11 cellular contexts compared by ENCODE assay signal in genomic region chr15:74156678-74157411, GRCh38. TPM values are rescaled to one million over a fixed set of nuclear protein-coding genes. Genes with fewer than 3 reads are reported as not detected.
DNase-seq lines count a peak whose midpoint lies in the region; ATAC-seq and TF ChIP-seq lines count a peak whose summit lies in the region.
"Had no signal": no experiment of that assay in that cellular context is flagged by ENCODE, and none has a peak within 500 bp of the region (broad histone marks: within the 10 kb centered on the region; RNA-seq: fewer than 3 reads in every experiment).

No MANE protein-coding gene starts in this region.

- intact Hi-C loops in tibial artery (cut with DNase I; ENCODE audit: low total_unique reads) = no loop called here
- intact Hi-C loops in ovary (cut with DNase I) = no loop called here

- H3K27me3 Mint-ChIP-seq in WTC11 (ENCODE audit: low read depth) = peaks cover 2% of the 10 kb centered on the region; the same call in 1 of the 2 replicates

- H3K36me3 ChIP-seq in tibial artery (no peaks in the 10 kb centered on the region), ovary (no peaks in the 10 kb centered on the region)

- TF ChIP-seq CTCF in WTC11 (IDR thresholded peaks at IDR 0.05) (no peak), tibial artery (IDR thresholded peaks at IDR 0.05) (no peak), ovary (IDR thresholded peaks at IDR 0.05) (no peak)

- CTCF ChIA-PET in WTC11 (lab: Charles Lee) = interaction anchor here (0.8 to 2.4 kb wide), 9 partner anchors 12 to 184 kb away, joined by 3 to 10 read pairs (median 5); partner anchors contain the start of gene STRA6

- no peaks in the 10 kb centered on the region for H3K9me3 Mint-ChIP-seq in WTC11

- TF ChIP-seq EP300 in ovary (IDR thresholded peaks at IDR 0.05) = no peak

- WGBS in ovary, 3 donors = 33 to 48% (median 37%) methylated on average over 7 of the region's 7 CpGs

- H3K4me1 Mint-ChIP-seq in WTC11 = peaks cover 10% of the 10 kb centered on the region

- H3K27ac Mint-ChIP-seq in WTC11 = no peak overlapping the region

- no peak for TF ChIP-seq POLR2A in ovary (IDR thresholded peaks at IDR 0.05)

- H3K9me3 ChIP-seq in tibial artery (no peaks in the 10 kb centered on the region), ovary (no peaks in the 10 kb centered on the region)

- DNase-seq in activated CD8-positive, alpha-beta memory T cell treated with anti-CD3 and anti-CD28 coated beads for 24 hours = peak; percentile 49
- DNase-seq in activated CD8-positive, alpha-beta memory T cell treated with anti-CD3 and anti-CD28 coated beads, Interleukin-2, amount 50 U/mL, for 48 hours = no peak
- DNase-seq in WTC11 (ENCODE audit: low spot score) (no peak), inferior parietal cortex (ENCODE audit: extremely low spot score) (peak; percentile 58), tibial artery (peak; percentile 57 to 84), UCSD-AML1 (lab: John Stamatoyannopoulos, UW; ENCODE audit: unreplicated experiment) (no peak), ovary (no peak)

- H3K4me3 ChIP-seq in tibial artery (no peak overlapping the region), ovary (no peak overlapping the region)

- ATAC-seq in WTC11 (peak; percentile 36; the same call in 1 of the 2 replicates), GM21515 (IDR thresholded peaks at IDR 0.05; ENCODE audit: unreplicated experiment) (no peak)

- H3K4me3 Mint-ChIP-seq in WTC11 = no peak overlapping the region

- H3K27me3 ChIP-seq in tibial artery (no peaks in the 10 kb centered on the region), ovary (no peaks in the 10 kb centered on the region)

- peak overlapping the region; percentile 69 to 70 for H3K27ac ChIP-seq in tibial artery
- H3K27ac ChIP-seq in ovary = no peak overlapping the region

- H3K36me3 Mint-ChIP-seq in WTC11 = no peaks in the 10 kb centered on the region

- POLR2A ChIA-PET in WTC11 (lab: Charles Lee) = no interaction called here

- peaks cover 0 to 47% (median 33%) of the 10 kb centered on the region in 4 donors for H3K4me1 ChIP-seq in tibial artery
- H3K4me1 ChIP-seq in ovary (ENCODE audit: insufficient read depth) = peaks cover 1% of the 10 kb centered on the region

TF ChIP-seq in WTC11, 78 proteins besides CTCF, POLR2A, EP300 and RAD21:
- TF ChIP-seq ZNF512 (CRISPR knock-in tag; IDR thresholded peaks at IDR 0.05; ENCODE audit: borderline replicate concordance) (no peak), ZBTB21 (CRISPR knock-in tag; IDR thresholded peaks at IDR 0.05; ENCODE audit: borderline replicate concordance) (no peak), CDX4 (CRISPR knock-in tag; IDR thresholded peaks at IDR 0.05; ENCODE audit: borderline replicate concordance) (no peak), NFATC4 (CRISPR knock-in tag; IDR thresholded peaks at IDR 0.05) (no peak), ATF2 (CRISPR knock-in tag; IDR thresholded peaks at IDR 0.05; ENCODE audit: borderline replicate concordance, low read depth) (no peak), CREB1 (CRISPR knock-in tag; IDR thresholded peaks at IDR 0.05) (no peak), MXD4 (CRISPR knock-in tag; IDR thresholded peaks at IDR 0.05; ENCODE audit: borderline replicate concordance) (no peak), EMX1 (CRISPR knock-in tag; IDR thresholded peaks at IDR 0.05) (no peak), NR2C2 (CRISPR knock-in tag; IDR thresholded peaks at IDR 0.05) (no peak), ETV6 (CRISPR knock-in tag; IDR thresholded peaks at IDR 0.05) (no peak), NFE2L1 (CRISPR knock-in tag; IDR thresholded peaks at IDR 0.05) (no peak), FOXP4 (CRISPR knock-in tag; IDR thresholded peaks at IDR 0.05) (no peak), CREM (CRISPR knock-in tag; IDR thresholded peaks at IDR 0.05) (no peak), ATF1 (CRISPR knock-in tag; IDR thresholded peaks at IDR 0.05) (no peak)

RNA-seq across cellular contexts. Expression of gene ISLR, which starts 16.7 kb away (rescaled TPM):
- total RNA-seq in WTC11 (2021) = 0.50 to 0.63 TPM (median 0.62 TPM) in 3 replicates
- total RNA-seq in ovary = 100 to 1,000 TPM; 108 to 314 (median 156) TPM
- 100 to 1,000 TPM in 1 of 2 donors, 10 to 100 TPM in 1; 82.4 to 150 TPM for polyA plus RNA-seq in ovary
- total RNA-seq: epithelial cell of proximal tubule; T-helper 1 cell treated with Interleukin-12 subunit alpha and Interleukin-12 subunit beta and Interleukin-4 antibody, amounts not matched to agents 30 ng/mL and 1 ng/mL, for 36 hours had no signal

RNA-seq across cellular contexts. Expression of gene ISLR2, which starts 26.5 kb away (rescaled TPM):
- total RNA-seq in WTC11 (2021) = 8.1 to 9.4 TPM (median 8.9 TPM) in 3 replicates
- 1 to 10 TPM in 2 of 7 donors, under 1 TPM in 4, not detected in 1; 0.11 to 1.1 (median 0.57) TPM for total RNA-seq in ovary
- polyA plus RNA-seq in ovary = under 1 TPM; 0.27 to 0.43 TPM
- total RNA-seq: epithelial cell of proximal tubule; T-helper 1 cell treated with Interleukin-12 subunit alpha and Interleukin-12 subunit beta and Interleukin-4 antibody, amounts not matched to agents 30 ng/mL and 1 ng/mL, for 36 hours had no signal
- polyA plus RNA-seq: AG04450 had no signal

RNA-seq across cellular contexts. Expression of gene STRA6, which starts 45.7 kb away (rescaled TPM):
- total RNA-seq in WTC11 (2021) (20.1 to 23.2 TPM (median 21.7 TPM) in 3 replicates), ovary (1 to 10 TPM in 3 of 7 donors, under 1 TPM in 4; 0.20 to 2.8 (median 0.87) TPM)
- under 1 TPM; 0.47 to 0.64 TPM for polyA plus RNA-seq in ovary
- total RNA-seq: T-helper 1 cell treated with Interleukin-12 subunit alpha and Interleukin-12 subunit beta and Interleukin-4 antibody, amounts not matched to agents 30 ng/mL and 1 ng/mL, for 36 hours had no signal

Comparison
In these comparisons a context has a peak if more than half of its experiments do, and no peak if none do; other contexts are left out.
1. DNase-seq: peak in activated CD8-positive, alpha-beta memory T cell treated with anti-CD3 and anti-CD28 coated beads for 24 hours (single experiment), inferior parietal cortex (single experiment) and tibial artery (2 of 2); none in activated CD8-positive, alpha-beta memory T cell treated with anti-CD3 and anti-CD28 coated beads, Interleukin-2, amount 50 U/mL, for 48 hours (single experiment), WTC11 (single experiment), UCSD-AML1 (single experiment) and ovary (0 of 5).
2. H3K27ac ChIP-seq: peak in tibial artery (2 of 2); none in ovary (0 of 2).
3. RNA of gene ISLR, which starts 16.7 kb away (total RNA-seq): 108 to 314 TPM in ovary; 0.50 to 0.63 TPM in WTC11; every median in the first group is over 10 times any median in the second.